In the genomic region with DNA sequence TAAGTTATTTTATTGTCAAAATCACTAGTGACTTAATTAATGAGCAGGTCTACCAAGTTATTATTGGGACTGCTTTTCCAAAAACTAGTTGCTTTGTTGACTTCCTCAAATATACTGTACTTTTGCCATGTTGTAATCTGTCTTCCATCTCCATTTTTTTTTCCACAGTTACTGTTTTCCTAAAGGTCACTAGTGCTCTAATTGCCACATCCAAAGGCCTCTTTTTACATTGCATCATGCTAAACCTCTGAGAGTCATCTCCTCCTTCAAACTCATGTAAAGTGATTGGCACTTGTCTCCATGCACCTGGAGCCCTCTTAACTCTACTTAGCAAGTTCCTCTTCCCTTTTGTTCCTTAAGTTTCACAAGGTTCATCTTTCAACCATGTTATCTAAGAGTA, we compare ENCODE assay signal across 20 cellular contexts. TPM values are rescaled to one million over a fixed set of nuclear protein-coding genes. Genes with fewer than 3 reads are reported as not detected.
A peak's percentile ranks its signal among the peaks of the same experiment; 100 is the strongest.
DNase-seq lines count a peak whose midpoint lies in the region; ATAC-seq, FAIRE-seq and TF ChIP-seq lines count a peak whose summit lies in the region.
"Had no signal": no experiment of that assay in that cellular context is flagged by ENCODE, and none has a peak within 500 bp of the region (broad histone marks: within the 10 kb centered on the region; RNA-seq: fewer than 3 reads in every experiment).

No MANE protein-coding gene starts in this region.

- H3K23ac ChIP-seq in IMR-90 (ENCODE audit: low read depth, low read length), result peak overlapping the region; percentile 49; the same call in 1 of the 2 replicates

- H2BK20ac ChIP-seq in IMR-90 (ENCODE audit: low read depth, low read length), result peak overlapping the region; percentile 94

- H3K18ac ChIP-seq in IMR-90 (ENCODE audit: low read depth, low read length), result peak overlapping the region; percentile 86; the same call in 1 of the 2 replicates

- no peak for DNase-seq in A549 (ENCODE audit: low read depth in 1 of 2, low spot score in 1 of 2)
- DNase-seq in IMR-90, result no peak
- peak; percentile 80 for DNase-seq in OCI-M1 (lab: John Stamatoyannopoulos, UW)
- peak; percentile 35 for DNase-seq in fibroblast of villous mesenchyme (ENCODE audit: low read depth)
- DNase-seq in NCI-H526 (lab: John Stamatoyannopoulos, UW), result no peak
- DNase-seq in CD4-positive, alpha-beta memory T cell, result no peak
- DNase-seq in middle frontal gyrus (ENCODE audit: extremely low spot score, low spot score), result no peak
- no peak for DNase-seq in activated gamma-delta T cell treated with Interleukin-2 at 50 U/mL for 16 hours
- DNase-seq: activated CD4-positive, CD25-positive, alpha-beta regulatory T cell treated with anti-CD3 and anti-CD28 coated beads, Interleukin-2, amount 50 U/mL, for 72 hours; caudate nucleus; esophagus squamous epithelium; head of caudate nucleus; mesendoderm; NCI-H2081 treated with DMSO at 0.1 percent for 48 hours; NCI-H774; stimulated activated naive CD8-positive, alpha-beta T cell treated with anti-CD3 and anti-CD28 coated beads, Interleukin-15, amount 100 ng/mL, for 72 hours; T-helper 2 cell; upper lobe of left lung had no signal

- H3K4me3 Mint-ChIP-seq in CD4-positive, alpha-beta memory T cell, result no peak overlapping the region
- H3K4me3 Mint-ChIP-seq: stimulated activated naive CD8-positive, alpha-beta T cell treated with anti-CD3 and anti-CD28 coated beads, Interleukin-15, amount 100 ng/mL, for 72 hours had no signal

- peak overlapping the region; percentile 20 to 32; a peak in 2 of 4 replicates for H4K8ac ChIP-seq in IMR-90 (ENCODE audit: low read depth in 2 of 2, low read length in 2 of 2)

- peaks cover 0 to 13% of the 10 kb centered on the region in 2 experiments; a peak in 1 of 4 replicates for H3K79me1 ChIP-seq in IMR-90 (ENCODE audit: low read depth in 1 of 2, low read length in 2 of 2)

- no peak overlapping the region for H3K4me3 ChIP-seq in A549
- H3K4me3 ChIP-seq in IMR-90 (ENCODE audit: insufficient read depth, low read depth, low read length), result no peak overlapping the region
- H3K4me3 ChIP-seq in fibroblast of villous mesenchyme (ENCODE audit: low read depth, low read length), result no peak overlapping the region
- H3K4me3 ChIP-seq in CD4-positive, alpha-beta memory T cell (ENCODE audit: low read length in 2 of 2), result no peak overlapping the region
- H3K4me3 ChIP-seq: adrenal gland, esophagus squamous epithelium, upper lobe of left lung had no signal

- TF ChIP-seq EP300 in A549 (IDR thresholded peaks at IDR 0.05), result no peak

- peak overlapping the region; percentile 84; the same call in 2 of the 3 replicates for H2BK15ac ChIP-seq in IMR-90 (ENCODE audit: low read depth, low read length)

- H3K9me3 ChIP-seq in A549 (no peaks in the 10 kb centered on the region), IMR-90 (ENCODE audit: control insufficient read depth, insufficient read depth, low read length) (peaks cover 3% of the 10 kb centered on the region; the same call in 1 of the 2 replicates)
- no peaks in the 10 kb centered on the region for H3K9me3 ChIP-seq in CD4-positive, alpha-beta memory T cell (ENCODE audit: control insufficient read depth in 1 of 2, low read length in 2 of 2)
- H3K9me3 ChIP-seq: adrenal gland, esophagus squamous epithelium, upper lobe of left lung had no signal

- H4K91ac ChIP-seq in IMR-90 (ENCODE audit: insufficient read depth, low read depth, low read length), result peak overlapping the region; percentile 48

- H3K9me3 Mint-ChIP-seq in CD4-positive, alpha-beta memory T cell, result peaks cover 0 to 2% (median 0%) of the 10 kb centered on the region in 8 donors
- H3K9me3 Mint-ChIP-seq: stimulated activated naive CD8-positive, alpha-beta T cell treated with anti-CD3 and anti-CD28 coated beads, Interleukin-15, amount 100 ng/mL, for 72 hours had no signal

- POLR2A ChIA-PET in A549 (lab: Yijun Ruan, JAX), result interaction anchor here (4.6 kb wide), 1 partner anchor 12 kb away, joined by 23 read pairs; a partner anchor contains a TSS
- POLR2A ChIA-PET in IMR-90 (lab: Charles Lee; ENCODE audit: unreplicated experiment), result no interaction called here
- POLR2A ChIA-PET in CD4-positive, alpha-beta memory T cell (lab: Charles Lee; ENCODE audit: partially characterized antibody), result interaction anchor here (1.9 kb wide), 1 partner anchor 11 kb away, joined by 5 read pairs; no protein-coding TSS in a partner anchor

- TF ChIP-seq CTCF in A549 (IDR thresholded peaks at IDR 0.05) (no peak), IMR-90 (conservative IDR thresholded peaks at IDR 0.05; ENCODE audit: low read depth, low read length) (no peak), fibroblast of villous mesenchyme (IDR thresholded peaks at IDR 0.05; ENCODE audit: insufficient read depth, low read depth, low read length) (no peak)

- H3K36me3 ChIP-seq in IMR-90 (ENCODE audit: control insufficient read depth, insufficient read depth, low read length), result no peaks in the 10 kb centered on the region
- no peaks in the 10 kb centered on the region for H3K36me3 ChIP-seq in CD4-positive, alpha-beta memory T cell (ENCODE audit: insufficient read depth, low read length)
- H3K36me3 ChIP-seq: adrenal gland, esophagus squamous epithelium, upper lobe of left lung had no signal

- in situ Hi-C loops in IMR-90 (cut with MboI; ENCODE audit: low sequenced_read_pairs), result no loop called here

- H4K20me1 ChIP-seq in IMR-90 (ENCODE audit: insufficient read depth, low read length), result no peaks in the 10 kb centered on the region

- H3K4me1 ChIP-seq in A549 (peaks cover 35% of the 10 kb centered on the region), IMR-90 (ENCODE audit: control insufficient read depth, insufficient read depth, low read length) (peaks cover 24% of the 10 kb centered on the region)
- H3K4me1 ChIP-seq in CD4-positive, alpha-beta memory T cell (ENCODE audit: insufficient read depth, low read length), result peaks cover 10% of the 10 kb centered on the region
- H3K4me1 ChIP-seq: upper lobe of left lung had no signal

- no TSS peak for BruUV-seq in IMR-90 (replicated peaks; lab: Mats Ljungman, UMichigan)

- H2BK120ac ChIP-seq in IMR-90 (ENCODE audit: low read depth, low read length), result peak overlapping the region; percentile 74

- no peak overlapping the region for H2AFZ ChIP-seq in IMR-90 (replicated peaks; ENCODE audit: low read length, poor library complexity)

- peaks cover 5 to 11% (median 9%) of the 10 kb centered on the region in 4 donors for H3K4me1 Mint-ChIP-seq in CD4-positive, alpha-beta memory T cell

- TF ChIP-seq RAD21 in A549 (conservative IDR thresholded peaks at IDR 0.05 in 1 of 2, IDR thresholded peaks at IDR 0.05 in 1 of 2) (no peak), IMR-90 (IDR thresholded peaks at IDR 0.05; ENCODE audit: low read length) (no peak)

- CTCF ChIA-PET in A549 (lab: Yijun Ruan, JAX), result no interaction called here
- CTCF ChIA-PET in IMR-90 (lab: Yijun Ruan, JAX), result no interaction called here
- CTCF ChIA-PET in CD4-positive, alpha-beta memory T cell (lab: Charles Lee; ENCODE audit: partially characterized antibody), result no interaction called here

- peak overlapping the region; percentile 34; the same call in 1 of the 2 replicates for H3K14ac ChIP-seq in IMR-90 (replicated peaks; ENCODE audit: low read depth, low read length)

- intact Hi-C loops in IMR-90 (cut with micrococcal nuclease), result loop anchor here (5.0 kb wide), 1 partner anchor 41 kb away; no protein-coding TSS in a partner anchor
- intact Hi-C loops in CD4-positive, alpha-beta memory T cell (cut with micrococcal nuclease), result no loop called here

- H3K27me3 ChIP-seq in IMR-90 (ENCODE audit: control insufficient read depth, insufficient read depth, low read length), result no peaks in the 10 kb centered on the region
- no peaks in the 10 kb centered on the region for H3K27me3 ChIP-seq in CD4-positive, alpha-beta memory T cell (ENCODE audit: insufficient read depth, low read length)
- H3K27me3 ChIP-seq: upper lobe of left lung had no signal

- no peak overlapping the region for H3K56ac ChIP-seq in IMR-90 (ENCODE audit: extremely low read depth, insufficient read depth, low read length)

- peak overlapping the region; percentile 25; the same call in 1 of the 2 replicates for H4K5ac ChIP-seq in IMR-90 (ENCODE audit: low read depth, low read length)

- peak overlapping the region; percentile 76; the same call in 1 of the 2 replicates for H2AK5ac ChIP-seq in IMR-90 (ENCODE audit: low read depth, low read length)

- FAIRE-seq in A549 (lab: Jason Lieb, UNC), result no peak

- H3K9ac ChIP-seq in IMR-90 (ENCODE audit: low read depth, low read length), result no peak overlapping the region

- H3K9me1 ChIP-seq in IMR-90 (ENCODE audit: insufficient read depth, low read length), result peaks cover 14% of the 10 kb centered on the region

- H2AK9ac ChIP-seq in IMR-90 (replicated peaks; ENCODE audit: low read depth, low read length, poor library complexity), result no peak overlapping the region

- no peaks in the 10 kb centered on the region for H3K36me3 Mint-ChIP-seq in CD4-positive, alpha-beta memory T cell

- peak overlapping the region; percentile 11 to 65; a peak in 2 of 6 replicates for H3K27ac ChIP-seq in A549
- H3K27ac ChIP-seq in IMR-90 (ENCODE audit: insufficient read depth, low read length), result no peak overlapping the region
- H3K27ac ChIP-seq in CD4-positive, alpha-beta memory T cell (ENCODE audit: low read depth, low read length), result no peak overlapping the region
- H3K27ac ChIP-seq: esophagus squamous epithelium, upper lobe of left lung had no signal

- H2BK5ac ChIP-seq in IMR-90 (ENCODE audit: low read depth, low read length, poor library complexity, severe bottlenecking), result peak overlapping the region; percentile 88

- H3K27ac Mint-ChIP-seq in CD4-positive, alpha-beta memory T cell, result no peak overlapping the region
- H3K27ac Mint-ChIP-seq: activated T-helper 2 cell treated with anti-CD3 and anti-CD28 coated beads, Interferon-gamma antibody, Interleukin-2, Interleukin-4, amounts not matched to agents 10 μg/mL and 5 μg/mL and 100 μg/mL, durations not matched to agents 14 hours and 24 hours and 36 hours had no signal

- H3K4me2 ChIP-seq in A549 (peak overlapping the region; percentile 28; the same call in 1 of the 3 replicates), IMR-90 (ENCODE audit: low read depth, low read length) (no peak overlapping the region; the same call in 1 of the 2 replicates)

- ATAC-seq in A549, result no peak
- ATAC-seq in IMR-90 (ENCODE audit: low read depth), result no peak
- ATAC-seq: stimulated activated naive CD8-positive, alpha-beta T cell treated with anti-CD3 and anti-CD28 coated beads, Interleukin-15, amount 100 ng/mL, for 72 hours had no signal

- TF ChIP-seq POLR2A in A549 (IDR thresholded peaks at IDR 0.05; ENCODE audit: low read length), result no peak
- no peak for TF ChIP-seq POLR2A in IMR-90 (IDR thresholded peaks at IDR 0.05; ENCODE audit: low read depth, low read length)

- peak overlapping the region; percentile 74 for H3K4ac ChIP-seq in IMR-90 (ENCODE audit: low read depth, low read length)

- H3K27me3 Mint-ChIP-seq in CD4-positive, alpha-beta memory T cell, result no peaks in the 10 kb centered on the region
- H3K27me3 Mint-ChIP-seq: stimulated activated naive CD8-positive, alpha-beta T cell treated with anti-CD3 and anti-CD28 coated beads, Interleukin-15, amount 100 ng/mL, for 72 hours had no signal

- dilution Hi-C loops in IMR-90 (cut with HindIII; ENCODE audit: low sequenced_read_pairs, unreplicated experiment), result no loop called here

RNA-seq across cellular contexts. Expression of a gene that starts 11.8 kb away (rescaled TPM):
- polyA plus RNA-seq in A549 (2011; rRNA removed) (23.1 and 40.3 TPM in 2 replicates), A549 (2017; fragmentation: RNase III; extraction: RNeasy Plus Mini Kit Qiagen cat#74134 plus additional on column Dnase treatment) (9.7 to 10.6 TPM (median 9.7 TPM) in 3 replicates), IMR-90 (2012; rRNA removed) (25.9 and 30.1 TPM in 2 replicates)
- polyA plus RNA-seq in A549 (2012; cell fraction: cytosol; rRNA removed), result 8.7 and 10.4 TPM in 2 replicates
- 4.2 and 4.7 TPM in 2 replicates for polyA plus RNA-seq in A549 (2012; cell fraction: nucleus; rRNA removed)
- polyA minus RNA-seq in A549 (2011; rRNA and poly(A)+ RNA removed), result 5.7 and 8.6 TPM in 2 replicates
- total RNA-seq in IMR-90 (2012; rRNA removed) (14.0 and 26.9 TPM in 2 replicates), fibroblast of villous mesenchyme (25.4 and 25.5 TPM in 2 replicates)
- 4.3 and 12.5 TPM in 2 replicates for polyA plus RNA-seq in IMR-90 (2012; cell fraction: cytosol; rRNA removed)
- 7.2 and 17.3 TPM in 2 replicates for polyA plus RNA-seq in IMR-90 (2012; cell fraction: nucleus; rRNA removed; ENCODE audit: low replicate concordance)
- 1 to 10 TPM; 8.8 to 9.3 TPM for total RNA-seq in CD4-positive, alpha-beta memory T cell
- polyA plus RNA-seq in CD4-positive, alpha-beta memory T cell, result 10 to 100 TPM in 1 of 2 donors, 1 to 10 TPM in 1; 6.7 to 39.6 TPM

Comparison
In these comparisons a context has a peak if more than half of its experiments do, and no peak if none do; other contexts are left out.
1. DNase-seq: peak in OCI-M1 (single experiment) and fibroblast of villous mesenchyme (single experiment); none in A549 (0 of 2), IMR-90 (single experiment), NCI-H526 (0 of 2), CD4-positive, alpha-beta memory T cell (0 of 5), middle frontal gyrus (single experiment) and activated gamma-delta T cell treated with Interleukin-2 at 50 U/mL for 16 hours (single experiment).
2. H3K27ac ChIP-seq: peak in A549 (2 of 2); none in IMR-90 (single experiment) and CD4-positive, alpha-beta memory T cell (single experiment).